In the genomic region with DNA sequence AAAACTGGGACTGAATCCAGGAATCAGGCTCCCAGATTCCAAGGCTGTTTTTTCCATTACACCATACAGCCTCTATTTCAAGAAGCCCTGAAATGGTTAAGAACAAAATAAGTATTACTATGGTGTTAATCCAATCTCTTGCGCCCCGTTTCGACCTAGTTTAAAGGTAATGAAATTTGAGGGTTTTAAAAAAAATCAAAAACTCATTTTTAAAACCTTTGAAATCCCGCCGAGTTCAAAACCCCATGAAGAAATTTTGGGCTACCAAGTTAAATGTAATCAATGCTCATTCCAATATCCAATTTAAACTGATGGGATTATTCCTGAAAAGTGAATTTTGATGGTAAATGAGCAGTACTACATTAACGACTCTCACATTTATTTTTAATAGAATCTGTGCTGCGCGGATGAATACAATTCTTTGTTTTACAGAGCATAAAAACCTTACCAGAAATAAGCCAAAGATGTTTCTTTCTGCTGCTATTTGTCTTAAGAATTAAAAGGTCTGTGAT, we compare ENCODE assay signal across 8 cellular contexts. TPM values are rescaled to one million over a fixed set of nuclear protein-coding genes. Genes with fewer than 3 reads are reported as not detected.
DNase-seq lines count a peak whose midpoint lies in the region; ATAC-seq and TF ChIP-seq lines count a peak whose summit lies in the region.

No MANE protein-coding gene starts in this region.

- no peaks in the 10 kb centered on the region for H3K9me3 Mint-ChIP-seq in activated naive CD4-positive, alpha-beta T cell treated with anti-CD3 and anti-CD28 coated beads, Interleukin-2, amount 50 U/mL, for 24 hours

- H3K9me3 ChIP-seq in body of pancreas (no peaks in the 10 kb centered on the region), mesenchymal stem cell (ENCODE audit: control insufficient read depth, low read length) (no peaks in the 10 kb centered on the region)

- DNase-seq in activated naive CD4-positive, alpha-beta T cell treated with Interleukin-2 at 50 U/mL for 16 hours = no peak
- DNase-seq in body of pancreas (no peak), mesenchymal stem cell (no peak), islet precursor cell (no peak)
- no peak for DNase-seq in effector CD8-positive, alpha-beta T cell (lab: John Stamatoyannopoulos, UW)

- no peak overlapping the region for H2AK5ac ChIP-seq in mesenchymal stem cell (ENCODE audit: low read length, severe bottlenecking)

- H3K4me1 ChIP-seq in body of pancreas (peaks cover 48% of the 10 kb centered on the region), mesenchymal stem cell (ENCODE audit: control insufficient read depth, insufficient read depth, low read depth, low read length) (peaks cover 3% of the 10 kb centered on the region), urinary bladder (ENCODE audit: insufficient read depth) (no peaks in the 10 kb centered on the region)

- H3K9ac ChIP-seq in mesenchymal stem cell (ENCODE audit: low read length) = peak overlapping the region; percentile 90

- H3K14ac ChIP-seq in mesenchymal stem cell (ENCODE audit: low read length in 2 of 2) = no peak overlapping the region

- no peaks in the 10 kb centered on the region for H3K36me3 ChIP-seq in body of pancreas (replicated peaks in 1 of 2; ENCODE audit: insufficient read depth in 1 of 2, low read depth in 2 of 2)
- no peaks in the 10 kb centered on the region for H3K36me3 ChIP-seq in mesenchymal stem cell (ENCODE audit: control insufficient read depth in 1 of 2, insufficient read depth in 2 of 2, low read depth in 1 of 2, low read length in 2 of 2)
- H3K36me3 ChIP-seq in urinary bladder (ENCODE audit: insufficient read depth) = no peaks in the 10 kb centered on the region

- H4K8ac ChIP-seq in mesenchymal stem cell (ENCODE audit: low read length) = no peak overlapping the region

- peaks cover 37% of the 10 kb centered on the region for H3K4me1 Mint-ChIP-seq in activated naive CD4-positive, alpha-beta T cell treated with anti-CD3 and anti-CD28 coated beads, Interleukin-2, amount 50 U/mL, for 24 hours

- no peaks in the 10 kb centered on the region for H3K27me3 Mint-ChIP-seq in activated naive CD4-positive, alpha-beta T cell treated with anti-CD3 and anti-CD28 coated beads, Interleukin-2, amount 50 U/mL, for 24 hours

- no peak overlapping the region for H4K91ac ChIP-seq in mesenchymal stem cell (ENCODE audit: low read length)

- H2BK120ac ChIP-seq in mesenchymal stem cell (ENCODE audit: low read depth, low read length) = no peak overlapping the region

- H2BK12ac ChIP-seq in mesenchymal stem cell (ENCODE audit: low read length in 2 of 2) = no peak overlapping the region

- 17 to 18% methylated on average over 8 of the region's 8 CpGs for WGBS in body of pancreas, 2 donors
- no CpG with 5 or more reads among the region's 8 CpGs for WGBS in mesenchymal stem cell
- 38% methylated on average over 8 of the region's 8 CpGs for WGBS in urinary bladder

- intact Hi-C loops in body of pancreas (cut with DNase I) = no loop called here

- H2BK15ac ChIP-seq in mesenchymal stem cell (ENCODE audit: low read depth, poor library complexity, severe bottlenecking) = no peak overlapping the region

- peak overlapping the region; percentile 82 for H3K4me3 Mint-ChIP-seq in activated naive CD4-positive, alpha-beta T cell treated with anti-CD3 and anti-CD28 coated beads, Interleukin-2, amount 50 U/mL, for 24 hours

- no peak overlapping the region for H3K23ac ChIP-seq in mesenchymal stem cell (ENCODE audit: low read length in 2 of 2)

- peaks cover 4% of the 10 kb centered on the region for H3K36me3 Mint-ChIP-seq in activated naive CD4-positive, alpha-beta T cell treated with anti-CD3 and anti-CD28 coated beads, Interleukin-2, amount 50 U/mL, for 24 hours

- peak overlapping the region; percentile 87 to 88 for H3K18ac ChIP-seq in mesenchymal stem cell (ENCODE audit: low read depth in 1 of 2, low read length in 2 of 2)

- peak overlapping the region; percentile 23 to 42 for H3K4me3 ChIP-seq in body of pancreas
- H3K4me3 ChIP-seq in mesenchymal stem cell (ENCODE audit: insufficient read depth in 1 of 2, low read depth in 1 of 2, low read length in 2 of 2) = peak overlapping the region; percentile 89 to 92
- peak overlapping the region; percentile 74 for H3K4me3 ChIP-seq in urinary bladder (ENCODE audit: low read depth, low read length)

- no peaks in the 10 kb centered on the region for H3K79me1 ChIP-seq in mesenchymal stem cell (replicated peaks; ENCODE audit: low read length, poor library complexity, severe bottlenecking)

- peak overlapping the region; percentile 87 for H2AFZ ChIP-seq in mesenchymal stem cell (ENCODE audit: low read depth, low read length)

- peak overlapping the region; percentile 86 for H3K27ac Mint-ChIP-seq in activated naive CD4-positive, alpha-beta T cell treated with anti-CD3 and anti-CD28 coated beads, Interleukin-2, amount 50 U/mL, for 24 hours

- no peak overlapping the region for H3K4ac ChIP-seq in mesenchymal stem cell (ENCODE audit: low read depth in 1 of 2, low read length in 2 of 2)

- ATAC-seq in body of pancreas (no peak), HG03139 (IDR thresholded peaks at IDR 0.05; ENCODE audit: unreplicated experiment) (no peak)

- H3K27me3 ChIP-seq in body of pancreas (no peaks in the 10 kb centered on the region), mesenchymal stem cell (ENCODE audit: control insufficient read depth in 1 of 2, insufficient read depth in 1 of 2, low read length in 2 of 2) (no peaks in the 10 kb centered on the region)

- peak overlapping the region; percentile 60 for H3K4me2 ChIP-seq in mesenchymal stem cell (ENCODE audit: low read length, poor library complexity, severe bottlenecking)

- peak overlapping the region; percentile 97 to 99 (median 98) for H3K27ac ChIP-seq in body of pancreas
- H3K27ac ChIP-seq in mesenchymal stem cell (ENCODE audit: low read length, poor library complexity, severe bottlenecking) = peak overlapping the region; percentile 93
- peak overlapping the region; percentile 97 for H3K27ac ChIP-seq in urinary bladder (ENCODE audit: low read depth)

- H2BK5ac ChIP-seq in mesenchymal stem cell (ENCODE audit: low read depth, low read length, poor library complexity, severe bottlenecking) = no peak overlapping the region

- TF ChIP-seq CTCF in body of pancreas (IDR thresholded peaks at IDR 0.05) = no peak

- no peak for TF ChIP-seq POLR2A in body of pancreas (IDR thresholded peaks at IDR 0.05)

RNA-seq across cellular contexts. Expression of gene EGLN1, which starts 0.8 kb away (rescaled TPM):
- total RNA-seq in body of pancreas (10 to 100 TPM; 37.6 to 42.2 TPM), urinary bladder (73.3 TPM)
- 15.8 TPM for polyA plus RNA-seq in mesenchymal stem cell (2013, experiment 1 of 2)
- 16.5 TPM for polyA plus RNA-seq in mesenchymal stem cell (2013, experiment 2 of 2)
- polyA plus RNA-seq in urinary bladder = 26.3 TPM

Comparison
In these comparisons a context has a peak if more than half of its experiments do, and no peak if none do; other contexts are left out.
1. H3K4me3 ChIP-seq: peak in every context shown above with its lines; median percentile 90 in mesenchymal stem cell; 74 in urinary bladder; 32 in body of pancreas.